ENCODE assay signal across 1 cellular context in genomic region chr6:106967936-106968555, GRCh38.
TF ChIP-seq lines count a peak whose summit lies in the region.

No MANE protein-coding gene starts in this region.

TF ChIP-seq in H1, 55 proteins besides CTCF, POLR2A, EP300 and RAD21:
- no peak for TF ChIP-seq GABPA (IDR thresholded peaks at IDR 0.05; ENCODE audit: borderline replicate concordance, insufficient read depth, low read length)
- peak; percentile 87 for TF ChIP-seq POLR2AphosphoS5 (IDR thresholded peaks at IDR 0.05; ENCODE audit: low read depth, low read length)
